Comparison of ENCODE assay signal across 23 cellular contexts in the genomic region with DNA sequence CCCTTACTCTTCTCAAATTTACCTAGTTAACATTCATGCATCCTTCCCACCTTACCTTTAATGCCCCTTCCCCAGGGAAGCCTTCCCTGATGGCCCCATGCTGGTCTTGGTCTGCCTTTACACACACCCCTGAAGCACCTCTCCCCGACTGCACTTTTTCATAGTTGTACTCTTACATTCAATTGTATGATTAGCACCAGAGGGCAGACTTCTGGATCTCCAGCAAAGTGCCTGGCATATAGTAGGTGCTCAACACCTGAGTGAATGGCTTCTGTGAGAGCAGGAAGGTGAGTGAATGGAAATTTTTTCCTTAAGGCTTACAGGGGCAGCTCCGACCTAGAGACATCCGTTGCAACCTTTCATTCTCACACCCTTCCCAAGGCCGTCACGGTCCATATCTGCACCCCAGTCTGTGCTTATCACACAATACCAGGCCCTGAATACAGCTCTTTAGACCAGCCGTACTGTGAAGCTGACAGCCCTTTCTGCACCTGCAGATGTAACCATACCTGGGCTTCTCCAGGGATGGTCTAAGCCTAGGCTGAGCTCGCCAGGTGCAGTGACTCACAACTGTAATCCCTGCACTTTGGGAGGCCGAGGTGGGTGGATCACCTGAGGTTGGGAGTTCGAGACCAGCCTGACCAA. TPM values are rescaled to one million over a fixed set of nuclear protein-coding genes. Genes with fewer than 3 reads are reported as not detected.
"Had no signal": no experiment of that assay in that cellular context is flagged by ENCODE, and none has a peak within 500 bp of the region (broad histone marks: within the 10 kb centered on the region; RNA-seq: fewer than 3 reads in every experiment).

No MANE protein-coding gene starts in this region.

- DNase-seq: activated B cell treated with CpG ODN at 0.5 μM for 24 hours; activated CD4-positive, alpha-beta memory T cell treated with anti-CD3 and anti-CD28 coated beads for 36 hours; activated CD4-positive, alpha-beta T cell treated with anti-CD3 and anti-CD28 coated beads for 36 hours; activated effector memory CD4-positive, alpha-beta T cell treated with anti-CD3 and anti-CD28 coated beads, Interleukin-2, amount 50 U/mL, for 16 hours; activated naive CD4-positive, alpha-beta T cell treated with anti-CD3 and anti-CD28 coated beads, Interleukin-2, amount 10 ng/mL, durations not matched to agents 7 days and 5 days; activated T-cell treated with anti-CD3 and anti-CD28 coated beads for 4 hours; anterior cingulate cortex; body of pancreas; gastrocnemius medialis; head of caudate nucleus; hypothalamus; mammary epithelial cell; midbrain; natural killer cell; ovary; stimulated activated CD4-positive, alpha-beta T cell treated with anti-CD3 and anti-CD28 coated beads, Interleukin-4, amount 100 ng/mL, for 24 hours; stimulated activated naive CD8-positive, alpha-beta T cell treated with anti-CD3 and anti-CD28 coated beads, Interleukin-15, Interleukin-2, amounts not matched to agents 100 U/mL and 50 U/mL, for 24 hours; T-helper 17 cell; thyroid gland had no signal

- H3K9me3 Mint-ChIP-seq: activated B cell treated with CpG ODN at 0.5 μM for 24 hours; activated CD4-positive, alpha-beta memory T cell treated with anti-CD3 and anti-CD28 coated beads for 36 hours; activated naive CD4-positive, alpha-beta T cell treated with anti-CD3 and anti-CD28 coated beads, Interleukin-2, amount 10 ng/mL, durations not matched to agents 7 days and 5 days; natural killer cell had no signal

- H3K9me3 ChIP-seq: body of pancreas, gastrocnemius medialis, neutrophil, ovary, prostate gland, thyroid gland had no signal

- H3K36me3 Mint-ChIP-seq: natural killer cell had no signal

- H3K27me3 Mint-ChIP-seq: activated B cell treated with CpG ODN at 0.5 μM for 24 hours; activated CD4-positive, alpha-beta memory T cell treated with anti-CD3 and anti-CD28 coated beads for 36 hours; activated CD4-positive, alpha-beta T cell treated with anti-CD3 and anti-CD28 coated beads for 36 hours; activated naive CD4-positive, alpha-beta T cell treated with anti-CD3 and anti-CD28 coated beads, Interleukin-2, amount 10 ng/mL, durations not matched to agents 7 days and 5 days; T-helper 17 cell had no signal

- H3K27me3 ChIP-seq: body of pancreas, cardiac muscle cell, gastrocnemius medialis, neutrophil, ovary, thyroid gland had no signal

- H3K27ac Mint-ChIP-seq: activated B cell treated with CpG ODN at 0.5 μM for 24 hours; activated CD4-positive, alpha-beta memory T cell treated with anti-CD3 and anti-CD28 coated beads for 36 hours; activated CD4-positive, alpha-beta T cell treated with anti-CD3 and anti-CD28 coated beads for 36 hours; activated naive CD4-positive, alpha-beta T cell treated with anti-CD3 and anti-CD28 coated beads, Interleukin-2, amount 10 ng/mL, durations not matched to agents 7 days and 5 days; T-helper 17 cell had no signal

- H3K4me3 ChIP-seq: body of pancreas, cardiac muscle cell, gastrocnemius medialis, ovary, prostate gland, thyroid gland had no signal

- H3K27ac ChIP-seq: body of pancreas, cardiac muscle cell, gastrocnemius medialis, neutrophil, ovary, prostate gland had no signal

- H3K4me3 Mint-ChIP-seq: activated B cell treated with CpG ODN at 0.5 μM for 24 hours; activated CD4-positive, alpha-beta memory T cell treated with anti-CD3 and anti-CD28 coated beads for 36 hours; activated CD4-positive, alpha-beta T cell treated with anti-CD3 and anti-CD28 coated beads for 36 hours; activated naive CD4-positive, alpha-beta T cell treated with anti-CD3 and anti-CD28 coated beads, Interleukin-2, amount 10 ng/mL, durations not matched to agents 7 days and 5 days; natural killer cell; T-helper 17 cell had no signal

- ATAC-seq: activated CD4-positive, alpha-beta T cell treated with anti-CD3 and anti-CD28 coated beads for 36 hours; body of pancreas; gastrocnemius medialis; left ventricle myocardium superior; natural killer cell; stimulated activated naive CD8-positive, alpha-beta T cell treated with anti-CD3 and anti-CD28 coated beads, Interleukin-15, Interleukin-2, amounts not matched to agents 100 U/mL and 50 U/mL, for 24 hours; T-helper 17 cell had no signal

- H3K36me3 ChIP-seq: cardiac muscle cell, neutrophil, ovary, prostate gland had no signal

RNA-seq across cellular contexts. Expression of a gene that starts 15.2 kb away (rescaled TPM):
- total RNA-seq: activated B cell treated with CpG ODN at 0.5 μM for 24 hours; activated CD4-positive, alpha-beta memory T cell treated with anti-CD3 and anti-CD28 coated beads for 36 hours; activated CD4-positive, alpha-beta T cell treated with anti-CD3 and anti-CD28 coated beads for 36 hours; mammary epithelial cell; T-helper 17 cell had no signal
